Comparison of ENCODE assay signal across 31 cellular contexts in genomic region chr1:55006931-55007330, GRCh38. TPM values are rescaled to one million over a fixed set of nuclear protein-coding genes. Genes with fewer than 3 reads are reported as not detected.
"Had no signal": no experiment of that assay in that cellular context is flagged by ENCODE, and none has a peak within 500 bp of the region (broad histone marks: within the 10 kb centered on the region; RNA-seq: fewer than 3 reads in every experiment).

No MANE protein-coding gene starts in this region.

- H2AFZ ChIP-seq: parathyroid adenoma had no signal

- H3K36me3 ChIP-seq: left ventricle myocardium inferior, neutrophil, right atrium auricular region, right lobe of liver, stomach, thoracic aorta, tibial artery, uterus had no signal

- ATAC-seq: left colon; naive thymus-derived CD8-positive, alpha-beta T cell; right lobe of liver; stimulated activated naive B cell treated with anti-CD40 and anti-IgM and Interleukin-4, amounts not matched to agents 10 μg/mL and 1 μg/mL and 100 μg/mL, for 72 hours; stimulated activated naive CD8-positive, alpha-beta T cell treated with anti-CD3 and anti-CD28 coated beads, Interleukin-15, Interleukin-2, amounts not matched to agents 100 U/mL and 50 U/mL, for 24 hours had no signal

- H3K9me3 ChIP-seq: left ventricle myocardium inferior, neutrophil, right atrium auricular region, right lobe of liver, stomach, thoracic aorta, tibial artery, uterus had no signal

- H3K4me1 ChIP-seq: left ventricle myocardium inferior, parathyroid adenoma, right atrium auricular region, right lobe of liver, stomach, tibial artery, uterus had no signal

- H3K4me3 ChIP-seq: left ventricle myocardium inferior, lung, right atrium auricular region, right lobe of liver, smooth muscle cell, stomach, thoracic aorta, tibial artery, uterus had no signal

- H3K79me2 ChIP-seq: parathyroid adenoma had no signal

- H3K4me2 ChIP-seq: smooth muscle cell had no signal

- H3K27me3 ChIP-seq: neutrophil, right atrium auricular region, right lobe of liver, uterus had no signal

- DNase-seq: hypothalamus; immature natural killer cell; kidney; left colon; left ventricle myocardium inferior; naive thymus-derived CD8-positive, alpha-beta T cell; occipital lobe; right lobe of liver; stimulated activated CD4-positive, alpha-beta T cell treated with anti-CD3 and anti-CD28 coated beads, Interleukin-12 subunit alpha, Interleukin-12 subunit beta, amount 100 ng/mL, for 4 hours; stimulated activated CD4-positive, alpha-beta T cell treated with anti-CD3 and anti-CD28 coated beads, Interleukin-15, amount 100 ng/mL, for 24 hours; stimulated activated CD4-positive, alpha-beta T cell treated with anti-CD3 and anti-CD28 coated beads, Interleukin-2, amount 100 ng/mL, for 24 hours; stimulated activated CD4-positive, alpha-beta T cell treated with anti-CD3 and anti-CD28 coated beads, Interleukin-4, amount 100 ng/mL, for 1 hour; stimulated activated naive B cell treated with anti-CD40 and anti-IgM and Interleukin-4, amounts not matched to agents 10 μg/mL and 1 μg/mL and 100 μg/mL, for 72 hours; stimulated activated naive CD8-positive, alpha-beta T cell treated with anti-CD3 and anti-CD28 coated beads, Interleukin-15, Interleukin-2, amounts not matched to agents 100 U/mL and 50 U/mL, for 24 hours; stomach; uterus had no signal

- H3K9ac ChIP-seq: parathyroid adenoma had no signal

- H3K27ac ChIP-seq: left ventricle myocardium inferior, neutrophil, parathyroid adenoma, right atrium auricular region, right lobe of liver, stomach, thoracic aorta, tibial artery, uterus had no signal

RNA-seq across cellular contexts. Expression of gene BSND, which starts 8.2 kb away (rescaled TPM):
- total RNA-seq: left colon; left ventricle myocardium inferior; lower leg skin; lung; mucosa of gallbladder; naive thymus-derived CD8-positive, alpha-beta T cell; neural crest cell; occipital lobe; osteocyte; progenitor cell of endocrine pancreas; pulmonary artery endothelial cell; right atrium auricular region; right lobe of liver; skeletal muscle tissue; smooth muscle cell; stomach; thoracic aorta; ureter; uterus had no signal
- polyA plus RNA-seq: immature natural killer cell; naive thymus-derived CD8-positive, alpha-beta T cell; smooth muscle cell; stomach had no signal

RNA-seq across cellular contexts. Expression of gene TMEM61, which starts 26.5 kb away (rescaled TPM):
- total RNA-seq: left ventricle myocardium inferior; naive thymus-derived CD8-positive, alpha-beta T cell; neural crest cell; osteocyte; pulmonary artery endothelial cell; right atrium auricular region; skeletal muscle tissue had no signal
- polyA plus RNA-seq: immature natural killer cell; naive thymus-derived CD8-positive, alpha-beta T cell had no signal

RNA-seq across cellular contexts. Expression of gene PCSK9, which starts 32.4 kb away (rescaled TPM):
- total RNA-seq: left ventricle myocardium inferior; naive thymus-derived CD8-positive, alpha-beta T cell had no signal
- polyA plus RNA-seq: immature natural killer cell; naive thymus-derived CD8-positive, alpha-beta T cell had no signal
